In genomic region chr16:641326-642188, GRCh38 we compare ENCODE assay signal across 8 cellular contexts. TPM values are rescaled to one million over a fixed set of nuclear protein-coding genes. Genes with fewer than 3 reads are reported as not detected.
DNase-seq lines count a peak whose midpoint lies in the region; ATAC-seq, FAIRE-seq and TF ChIP-seq lines count a peak whose summit lies in the region.

A gene with protein sequence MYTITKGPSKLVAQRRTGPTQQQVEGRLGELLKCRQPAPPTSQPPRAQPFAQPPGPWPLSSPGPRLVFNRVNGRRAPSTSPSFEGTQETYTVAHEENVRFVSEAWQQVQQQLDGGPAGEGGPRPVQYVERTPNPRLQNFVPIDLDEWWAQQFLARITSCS (plus strand): TSS chr16:641828. CDS start chr16:641992, 164 bp downstream.

- H4K91ac ChIP-seq in H1 (replicated peaks; ENCODE audit: insufficient read length, low read length) (peak within 1 kb of the TSS; percentile 54), mesenchymal stem cell (ENCODE audit: low read length) (peak within 1 kb of the TSS; percentile 70)

- POLR2A ChIA-PET in activated CD8-positive, alpha-beta T cell treated with anti-CD3 and anti-CD28 coated beads, Interleukin-2, amount 10 ng/mL, durations not matched to agents 7 days and 5 days (lab: Charles Lee) = interaction anchor here (1.1 kb wide), 1 partner anchor 13 kb away, joined by 3 read pairs; no protein-coding TSS in a partner anchor
- POLR2A ChIA-PET in H1 (lab: Charles Lee; ENCODE audit: partially characterized antibody) = interaction anchor here (1.0 to 1.4 kb wide), 6 partner anchors 19 to 114 kb away, joined by 3 to 5 read pairs (median 4); partner anchors contain the start of genes CAPN15, JMJD8 and WDR24

- H3K79me2 ChIP-seq in H1 (ENCODE audit: control insufficient read depth in 1 of 2, insufficient read depth in 2 of 2, low read length in 2 of 2) = peaks cover 0 to 2% of the 10 kb centered on the region in 2 experiments; a peak in 1 of 4 replicates

- peak within 1 kb of the TSS; percentile 70 for H3K4me3 Mint-ChIP-seq in activated CD8-positive, alpha-beta T cell treated with anti-CD3 and anti-CD28 coated beads, Interleukin-2, amount 10 ng/mL, durations not matched to agents 7 days and 5 days

- peaks cover 15% of the 10 kb centered on the region for H3K4me1 Mint-ChIP-seq in activated CD8-positive, alpha-beta T cell treated with anti-CD3 and anti-CD28 coated beads, Interleukin-2, amount 10 ng/mL, durations not matched to agents 7 days and 5 days (ENCODE audit: low read depth)

- peak; percentile 41 for ATAC-seq in GM18505 (IDR thresholded peaks at IDR 0.05; ENCODE audit: unreplicated experiment)
- ATAC-seq in HG03108 (IDR thresholded peaks at IDR 0.05; ENCODE audit: unreplicated experiment) = peak; percentile 55
- ATAC-seq in activated CD8-positive, alpha-beta T cell treated with anti-CD3 and anti-CD28 coated beads, Interleukin-2, amount 10 ng/mL, durations not matched to agents 7 days and 5 days = peak; percentile 66

- H3K9me3 Mint-ChIP-seq in activated CD8-positive, alpha-beta T cell treated with anti-CD3 and anti-CD28 coated beads, Interleukin-2, amount 10 ng/mL, durations not matched to agents 7 days and 5 days (ENCODE audit: insufficient read depth) = no peaks in the 10 kb centered on the region

- H3K23ac ChIP-seq in H1 (ENCODE audit: insufficient read length) = no peak within 1 kb of the TSS
- H3K23ac ChIP-seq in mesenchymal stem cell (ENCODE audit: low read length in 2 of 2) = peak within 1 kb of the TSS in 1 of 2 experiments; percentile 83

- H3K27me3 ChIP-seq in H1 (replicated peaks in 1 of 4; ENCODE audit: control insufficient read depth in 3 of 4, extremely low read depth in 1 of 4, insufficient read depth in 3 of 4, low read length in 3 of 4) = peaks cover 0 to 5% (median 1%) of the 10 kb centered on the region in 4 experiments; a peak in 2 of 7 replicates
- H3K27me3 ChIP-seq in mesenchymal stem cell (ENCODE audit: control insufficient read depth in 1 of 2, insufficient read depth in 1 of 2, low read length in 2 of 2) = no peaks in the 10 kb centered on the region

- H3K79me1 ChIP-seq in H1 (ENCODE audit: low read depth, low read length) = no peaks in the 10 kb centered on the region; the same call in 1 of the 2 replicates
- peaks cover 27% of the 10 kb centered on the region for H3K79me1 ChIP-seq in mesenchymal stem cell (replicated peaks; ENCODE audit: low read length, poor library complexity, severe bottlenecking)

- peak within 1 kb of the TSS; percentile 71 for H3K18ac ChIP-seq in H1 (ENCODE audit: extremely low read depth, low read length)
- peak within 1 kb of the TSS; percentile 88 to 98 for H3K18ac ChIP-seq in mesenchymal stem cell (ENCODE audit: low read depth in 1 of 2, low read length in 2 of 2)

- H2BK15ac ChIP-seq in H1 (ENCODE audit: low read length) (no peak within 1 kb of the TSS), mesenchymal stem cell (ENCODE audit: low read depth, poor library complexity, severe bottlenecking) (peak within 1 kb of the TSS; percentile 90)

- H3K23me2 ChIP-seq in H1 (ENCODE audit: low read depth, low read length) = peaks cover 8% of the 10 kb centered on the region; the same call in 1 of the 2 replicates

- TF ChIP-seq POLR2A in GM18505 (IDR thresholded peaks at IDR 0.05; ENCODE audit: borderline replicate concordance, extremely low read depth, insufficient read depth, insufficient read length) (peak; percentile 82), H1 (IDR thresholded peaks at IDR 0.05; ENCODE audit: control extremely low read depth in 1 of 2, low read depth in 2 of 2, low read length in 2 of 2) (no peak)

- H3K9me3 ChIP-seq in H1 (ENCODE audit: insufficient read depth in 2 of 2, low read depth in 1 of 2, low read length in 1 of 2) (no peaks in the 10 kb centered on the region), mesenchymal stem cell (ENCODE audit: control insufficient read depth, low read length) (no peaks in the 10 kb centered on the region)

- TF ChIP-seq CTCF in H1 (IDR thresholded peaks at IDR 0.05; ENCODE audit: control extremely low read depth in 1 of 3, insufficient read depth in 1 of 3, low read depth in 1 of 3, low read length in 3 of 3) = no peak

- H2AFZ ChIP-seq in H1 (ENCODE audit: low read length) (no peak within 1 kb of the TSS; the same call in 1 of the 2 replicates), mesenchymal stem cell (ENCODE audit: low read depth, low read length) (peak within 1 kb of the TSS; percentile 70)

- peak within 1 kb of the TSS; percentile 51 to 88 (median 61) for H3K4me3 ChIP-seq in H1 (ENCODE audit: extremely low read depth in 1 of 4, insufficient read depth in 2 of 4, low read depth in 3 of 4, low read length in 4 of 4)
- H3K4me3 ChIP-seq in mesenchymal stem cell (ENCODE audit: insufficient read depth in 1 of 2, low read depth in 1 of 2, low read length in 2 of 2) = peak within 1 kb of the TSS; percentile 71 to 83

- H3K9ac ChIP-seq in H1 (replicated peaks in 1 of 4; ENCODE audit: extremely low read depth in 1 of 4, low read depth in 3 of 4, low read length in 3 of 4) (peak within 1 kb of the TSS in 3 of 4 experiments; percentile 51 to 67 (median 55); a peak in 5 of 7 replicates), mesenchymal stem cell (ENCODE audit: low read length) (peak within 1 kb of the TSS; percentile 89)

- H4K8ac ChIP-seq in H1 (ENCODE audit: extremely low read depth, insufficient read depth, low read length) (peak within 1 kb of the TSS; percentile 84; the same call in 1 of the 2 replicates), mesenchymal stem cell (ENCODE audit: low read length) (peak within 1 kb of the TSS; percentile 99)

- H3K4me1 ChIP-seq in H1 (replicated peaks in 1 of 4; ENCODE audit: control insufficient read depth in 3 of 4, insufficient read depth in 4 of 4, low read length in 3 of 4) (peaks cover 0 to 29% (median 22%) of the 10 kb centered on the region in 4 experiments; a peak in 6 of 7 replicates), mesenchymal stem cell (ENCODE audit: control insufficient read depth, insufficient read depth, low read depth, low read length) (peaks cover 49% of the 10 kb centered on the region)

- peaks cover 2% of the 10 kb centered on the region for H3K27me3 Mint-ChIP-seq in activated CD8-positive, alpha-beta T cell treated with anti-CD3 and anti-CD28 coated beads, Interleukin-2, amount 10 ng/mL, durations not matched to agents 7 days and 5 days (ENCODE audit: low read depth)

- H3K4me2 ChIP-seq in H1 (ENCODE audit: insufficient read depth in 1 of 2, low read depth in 2 of 2, low read length in 2 of 2) (peak within 1 kb of the TSS; percentile 56 to 80), mesenchymal stem cell (ENCODE audit: low read length, poor library complexity, severe bottlenecking) (peak within 1 kb of the TSS; percentile 99)

- H2BK5ac ChIP-seq in H1 (ENCODE audit: low read depth, low read length) (peak within 1 kb of the TSS; percentile 81; the same call in 1 of the 2 replicates), mesenchymal stem cell (ENCODE audit: low read depth, low read length, poor library complexity, severe bottlenecking) (peak within 1 kb of the TSS; percentile 49)

- no peak within 1 kb of the TSS for H2BK20ac ChIP-seq in H1 (ENCODE audit: low read length)

- H2BK12ac ChIP-seq in H1 (ENCODE audit: low read depth, low read length) (no peak within 1 kb of the TSS), mesenchymal stem cell (ENCODE audit: low read length in 2 of 2) (peak within 1 kb of the TSS; percentile 18 to 84)

- DNase-seq in 8988T (peak; percentile 96), NCI-H82 treated with DMSO at 0.1 percent for 48 hours (lab: John Stamatoyannopoulos, UW; ENCODE audit: unreplicated experiment) (peak; percentile 7), H1 (ENCODE audit: low read depth in 1 of 2, low spot score in 2 of 2) (peak in 1 of 2 experiments; percentile 92), mesenchymal stem cell (peak; percentile 69)
- DNase-seq in activated CD8-positive, alpha-beta T cell treated with anti-CD3 and anti-CD28 coated beads, Interleukin-2, amount 10 ng/mL, durations not matched to agents 7 days and 5 days = peak; percentile 76
- peak; percentile 58 for DNase-seq in stimulated activated CD8-positive, alpha-beta memory T cell treated with anti-CD3 and anti-CD28 coated beads, Interleukin-12 subunit alpha, Interleukin-12 subunit beta, amount 100 ng/mL, for 4 hours (ENCODE audit: low read depth)

- 8% methylated on average over 32 of the region's 81 CpGs; no CpG with 5 or more reads in 1 of the 2 experiments for WGBS in H1 (ENCODE audit: extremely low coverage in 1 of 2, insufficient coverage in 1 of 2, insufficient read length in 1 of 2, insufficient replicate concordance in 2 of 2, low coverage in 1 of 2, low lambda C conversion rate in 2 of 2, missing lambda C conversion rate in 1 of 2), 2 experiments
- WGBS in mesenchymal stem cell = 2% methylated on average over 61 of the region's 81 CpGs

- H3K14ac ChIP-seq in H1 (ENCODE audit: insufficient read length) = no peak within 1 kb of the TSS
- H3K14ac ChIP-seq in mesenchymal stem cell (ENCODE audit: low read length in 2 of 2) = peak within 1 kb of the TSS; percentile 90 to 99

- H4K20me1 ChIP-seq in H1 (replicated peaks in 1 of 2; ENCODE audit: control insufficient read depth in 1 of 2, insufficient read depth in 2 of 2, low read length in 2 of 2) = peaks cover 0 to 3% of the 10 kb centered on the region in 2 experiments

- H2BK120ac ChIP-seq in H1 (replicated peaks; ENCODE audit: low read depth, low read length) (no peak within 1 kb of the TSS), mesenchymal stem cell (ENCODE audit: low read depth, low read length) (peak within 1 kb of the TSS; percentile 94)

- peak within 1 kb of the TSS; percentile 67 for H3K27ac Mint-ChIP-seq in activated CD8-positive, alpha-beta T cell treated with anti-CD3 and anti-CD28 coated beads, Interleukin-2, amount 10 ng/mL, durations not matched to agents 7 days and 5 days

- peak within 1 kb of the TSS; percentile 5 for H4K5ac ChIP-seq in H1 (ENCODE audit: insufficient read length, low read depth, low read length)

- H3K36me3 Mint-ChIP-seq in activated CD8-positive, alpha-beta T cell treated with anti-CD3 and anti-CD28 coated beads, Interleukin-2, amount 10 ng/mL, durations not matched to agents 7 days and 5 days (ENCODE audit: low read depth) = peaks cover 12% of the 10 kb centered on the region

- H3K4ac ChIP-seq in H1 (replicated peaks; ENCODE audit: insufficient read length, low read depth, low read length) = peak within 1 kb of the TSS; percentile 44
- H3K4ac ChIP-seq in mesenchymal stem cell (ENCODE audit: low read depth in 1 of 2, low read length in 2 of 2) = peak within 1 kb of the TSS; percentile 83 to 87

- TF ChIP-seq RAD21 in H1 (IDR thresholded peaks at IDR 0.05 in 1 of 2, conservative IDR thresholded peaks at IDR 0.05 in 1 of 2; ENCODE audit: low read depth in 2 of 2, low read length in 2 of 2) = no peak

- FAIRE-seq in H1 (lab: Jason Lieb, UNC) = no peak

- H3K27ac ChIP-seq in H1 (ENCODE audit: low read depth, low read length) = no peak within 1 kb of the TSS
- H3K27ac ChIP-seq in mesenchymal stem cell (ENCODE audit: low read length, poor library complexity, severe bottlenecking) = no peak within 1 kb of the TSS

- no peak for TF ChIP-seq EP300 in H1 (IDR thresholded peaks at IDR 0.05; ENCODE audit: borderline replicate concordance in 1 of 2, low read depth in 2 of 2, low read length in 2 of 2)

- H3K56ac ChIP-seq in H1 (replicated peaks; ENCODE audit: insufficient read length, low read depth, low read length) = peak within 1 kb of the TSS; percentile 77

- H3K36me3 ChIP-seq in H1 (ENCODE audit: control insufficient read depth in 2 of 4, insufficient read depth in 4 of 4, low read length in 3 of 4) (no peaks in the 10 kb centered on the region), mesenchymal stem cell (ENCODE audit: control insufficient read depth in 1 of 2, insufficient read depth in 2 of 2, low read depth in 1 of 2, low read length in 2 of 2) (peaks cover 0 to 14% of the 10 kb centered on the region in 2 experiments)

- H2AK5ac ChIP-seq in H1 (ENCODE audit: low read depth, low read length) (no peak within 1 kb of the TSS), mesenchymal stem cell (ENCODE audit: low read length, severe bottlenecking) (no peak within 1 kb of the TSS)

- CTCF ChIA-PET in activated CD8-positive, alpha-beta T cell treated with anti-CD3 and anti-CD28 coated beads, Interleukin-2, amount 10 ng/mL, durations not matched to agents 7 days and 5 days (lab: Charles Lee) = no interaction called here
- CTCF ChIA-PET in H1 (lab: Charles Lee; ENCODE audit: partially characterized antibody) = interaction anchor here (1.5 kb wide), 1 partner anchor 40 kb away, joined by 5 read pairs; no protein-coding TSS in a partner anchor

RNA-seq across cellular contexts. Expression of the gene that starts here (rescaled TPM):
- total RNA-seq in activated CD8-positive, alpha-beta T cell treated with anti-CD3 and anti-CD28 coated beads, Interleukin-2, amount 10 ng/mL, durations not matched to agents 7 days and 5 days = 10 to 100 TPM; 40.6 to 40.9 TPM
- total RNA-seq in H1 (2021; fragmentation: NEBNext Ultra II Directional; extraction: Animal tissue kit (Norgen Biotek cat#: 25700)) = 45.4 and 45.7 TPM in 2 replicates
- 75.5 and 102 TPM in 2 replicates for polyA plus RNA-seq in H1 (2011; rRNA removed)
- 53.7 TPM for polyA plus RNA-seq in H1 (2011; cell fraction: cytosol; rRNA removed)
- polyA plus RNA-seq in H1 (2011; cell fraction: nucleus; rRNA removed) = 63.7 TPM
- polyA plus RNA-seq in H1 (2012, experiment 1 of 2) = 15.4 to 49.5 TPM (median 40.3 TPM) in 4 replicates
- 40.7 TPM for polyA plus RNA-seq in H1 (2012, experiment 2 of 2)
- polyA plus RNA-seq in H1 (2013, experiment 1 of 2) = 75.0 TPM
- polyA plus RNA-seq in H1 (2013, experiment 2 of 2) = 69.3 TPM
- 5.2 and 5.8 TPM in 2 replicates for polyA minus RNA-seq in H1 (2011; rRNA and poly(A)+ RNA removed)
- polyA minus RNA-seq in H1 (2011; cell fraction: cytosol; rRNA and poly(A)+ RNA removed) = 18.3 TPM
- 22.1 TPM for polyA minus RNA-seq in H1 (2011; cell fraction: nucleus; rRNA and poly(A)+ RNA removed)
- 27.2 TPM for polyA plus RNA-seq in mesenchymal stem cell (2013, experiment 1 of 2)
- 29.7 TPM for polyA plus RNA-seq in mesenchymal stem cell (2013, experiment 2 of 2)
